In the genomic region with DNA sequence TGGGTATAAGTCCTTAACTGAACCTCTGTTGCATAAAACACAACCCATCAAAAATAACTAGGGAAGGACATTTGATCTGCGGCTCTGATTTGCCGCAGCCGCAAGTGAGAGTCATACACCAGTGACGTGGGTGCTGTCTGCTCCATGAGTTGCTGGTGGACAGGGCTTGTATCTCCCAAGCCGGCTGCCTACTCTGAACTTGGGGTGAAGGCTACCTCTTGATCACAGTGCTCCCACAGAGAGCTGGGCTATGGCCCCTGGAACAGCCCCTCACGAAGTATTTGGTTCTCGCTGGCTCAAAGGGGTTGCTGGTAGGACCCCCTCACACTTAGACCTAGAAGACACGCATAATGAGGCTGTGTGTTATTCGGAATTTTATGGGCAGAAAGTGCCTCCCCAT, we compare ENCODE assay signal across 24 cellular contexts.
"Had no signal": no experiment of that assay in that cellular context is flagged by ENCODE, and none has a peak within 500 bp of the region (broad histone marks: within the 10 kb centered on the region; RNA-seq: fewer than 3 reads in every experiment).

No MANE protein-coding gene starts in this region.

- H3K4me3 Mint-ChIP-seq: dendritic cell treated with granulocyte-macrophage colony-stimulating factor and Interleukin-4, amounts not matched to agents 40 ng/mL and 50 ng/mL, for 4 days; effector memory CD8-positive, alpha-beta T cell; endodermal cell had no signal

- H3K27ac Mint-ChIP-seq: dendritic cell treated with granulocyte-macrophage colony-stimulating factor and Interleukin-4, amounts not matched to agents 40 ng/mL and 50 ng/mL, for 4 days; effector memory CD8-positive, alpha-beta T cell; endodermal cell had no signal

- H3K9me3 Mint-ChIP-seq: dendritic cell treated with granulocyte-macrophage colony-stimulating factor and Interleukin-4, amounts not matched to agents 40 ng/mL and 50 ng/mL, for 4 days; effector memory CD8-positive, alpha-beta T cell had no signal

- H3K9me3 ChIP-seq: colonic mucosa, esophagus muscularis mucosa, gastrocnemius medialis, heart right ventricle had no signal

- H3K27me3 ChIP-seq: colonic mucosa, esophagus squamous epithelium, foreskin keratinocyte, gastrocnemius medialis had no signal

- H3K27ac ChIP-seq: colonic mucosa, coronary artery, dorsolateral prefrontal cortex, epithelial cell of prostate, esophagus muscularis mucosa, esophagus squamous epithelium, foreskin keratinocyte, gastrocnemius medialis, gastroesophageal sphincter, heart right ventricle had no signal

- DNase-seq: colonic mucosa; cortex of kidney; dermis blood vessel endothelial cell; dorsolateral prefrontal cortex; effector CD4-positive, alpha-beta T cell; effector CD8-positive, alpha-beta T cell; effector memory CD4-positive, alpha-beta T cell; effector memory CD8-positive, alpha-beta T cell; endodermal cell; erythroblast; esophagus squamous epithelium; foreskin fibroblast; foreskin keratinocyte; foreskin melanocyte; gastrocnemius medialis; glutamatergic neuron; head of caudate nucleus; heart right ventricle had no signal

- H3K4me1 ChIP-seq: colonic mucosa, foreskin keratinocyte, gastrocnemius medialis had no signal

- H3K4me3 ChIP-seq: colonic mucosa, coronary artery, dorsolateral prefrontal cortex, esophagus muscularis mucosa, esophagus squamous epithelium, gastrocnemius medialis, gastroesophageal sphincter, heart right ventricle had no signal

- H3K36me3 ChIP-seq: colonic mucosa, esophagus muscularis mucosa, esophagus squamous epithelium, gastrocnemius medialis, gastroesophageal sphincter, heart right ventricle had no signal

- ATAC-seq: effector memory CD8-positive, alpha-beta T cell; esophagus mucosa; foreskin keratinocyte; gastrocnemius medialis; gastroesophageal sphincter; heart right ventricle had no signal
